ENCODE assay signal across 17 cellular contexts in genomic region chr11:95544095-95544795, GRCh38.
DNase-seq lines count a peak whose midpoint lies in the region; ATAC-seq and TF ChIP-seq lines count a peak whose summit lies in the region.
"Had no signal": no experiment of that assay in that cellular context is flagged by ENCODE, and none has a peak within 500 bp of the region (broad histone marks: within the 10 kb centered on the region; RNA-seq: fewer than 3 reads in every experiment).

No MANE protein-coding gene starts in this region.

- H3K4me3 Mint-ChIP-seq in CD4-positive, CD25-positive, alpha-beta regulatory T cell = no peak overlapping the region
- H3K4me3 Mint-ChIP-seq: T-helper 1 cell treated with Interleukin-12 subunit alpha and Interleukin-12 subunit beta and Interleukin-4 antibody, amounts not matched to agents 30 μg/mL and 1 μg/mL, for 36 hours had no signal

- H4K20me1 ChIP-seq in mammary epithelial cell (ENCODE audit: insufficient read depth, low read length) = no peaks in the 10 kb centered on the region

- CTCF ChIA-PET in mammary epithelial cell (lab: Charles Lee; ENCODE audit: low non-redundant PET) = interaction anchor here (0.6 kb wide), 1 partner anchor 316 kb away, joined by 4 read pairs; no protein-coding TSS in a partner anchor

- no peak overlapping the region for H3K4me3 ChIP-seq in CD4-positive, CD25-positive, alpha-beta regulatory T cell (ENCODE audit: low read depth, low read length)
- no peak overlapping the region for H3K4me3 ChIP-seq in mammary epithelial cell (replicated peaks in 1 of 3; ENCODE audit: insufficient read depth in 1 of 3, low read depth in 2 of 3, low read length in 3 of 3)
- H3K4me3 ChIP-seq: tibial nerve had no signal

- H3K79me2 ChIP-seq in mammary epithelial cell (ENCODE audit: insufficient read depth, low read length) = no peaks in the 10 kb centered on the region

- no peak overlapping the region for H2AFZ ChIP-seq in mammary epithelial cell (ENCODE audit: low read depth, low read length)

- peak; percentile 37 to 65 for ATAC-seq in CD4-positive, CD25-positive, alpha-beta regulatory T cell (ENCODE audit: low read depth in 2 of 2)
- no peak for ATAC-seq in HG03045 (IDR thresholded peaks at IDR 0.05; ENCODE audit: unreplicated experiment)
- ATAC-seq: left ventricle myocardium superior had no signal

- intact Hi-C loops in mammary epithelial cell (cut with micrococcal nuclease) = no loop called here

- no peak for TF ChIP-seq CTCF in mammary epithelial cell (conservative IDR thresholded peaks at IDR 0.05 in 1 of 2, IDR thresholded peaks at IDR 0.05 in 1 of 2; ENCODE audit: extremely low read depth in 1 of 2, insufficient read depth in 1 of 2, low read depth in 1 of 2, low read length in 2 of 2)

- WGBS in mammary epithelial cell (ENCODE audit: low coverage, missing lambda C conversion rate) = 100% methylated on average over 3 of the region's 3 CpGs

- H3K36me3 ChIP-seq in CD4-positive, CD25-positive, alpha-beta regulatory T cell (ENCODE audit: control insufficient read depth, insufficient read depth, low read length) = no peaks in the 10 kb centered on the region
- H3K36me3 ChIP-seq in mammary epithelial cell (ENCODE audit: insufficient read depth, low read length) = no peaks in the 10 kb centered on the region
- H3K36me3 ChIP-seq: tibial nerve had no signal

- no peak overlapping the region for H3K4me2 ChIP-seq in mammary epithelial cell (ENCODE audit: insufficient read depth, low read depth, low read length)

- peaks cover 0 to 3% (median 0%) of the 10 kb centered on the region in 7 donors for H3K9me3 Mint-ChIP-seq in CD4-positive, CD25-positive, alpha-beta regulatory T cell

- H3K27me3 Mint-ChIP-seq in CD4-positive, CD25-positive, alpha-beta regulatory T cell = no peaks in the 10 kb centered on the region

- no peaks in the 10 kb centered on the region for H3K4me1 ChIP-seq in CD4-positive, CD25-positive, alpha-beta regulatory T cell (ENCODE audit: control insufficient read depth, insufficient read depth, low read length, poor library complexity, severe bottlenecking)
- peaks cover 11% of the 10 kb centered on the region for H3K4me1 ChIP-seq in mammary epithelial cell (ENCODE audit: insufficient read depth, low read length)

- no peak overlapping the region for H3K27ac Mint-ChIP-seq in CD4-positive, CD25-positive, alpha-beta regulatory T cell
- H3K27ac Mint-ChIP-seq: T-helper 1 cell treated with Interleukin-12 subunit alpha and Interleukin-12 subunit beta and Interleukin-4 antibody, amounts not matched to agents 30 μg/mL and 1 μg/mL, for 36 hours had no signal

- dilution Hi-C loops in mammary epithelial cell (cut with HindIII; ENCODE audit: low sequenced_read_pairs) = no loop called here

- H3K9me3 ChIP-seq in CD4-positive, CD25-positive, alpha-beta regulatory T cell (ENCODE audit: control insufficient read depth in 2 of 2, low read length in 2 of 2) = no peaks in the 10 kb centered on the region
- H3K9me3 ChIP-seq in mammary epithelial cell (replicated peaks; ENCODE audit: insufficient read depth, low read length) = no peaks in the 10 kb centered on the region
- H3K9me3 ChIP-seq: tibial nerve had no signal

- no peak overlapping the region for H3K27ac ChIP-seq in CD4-positive, CD25-positive, alpha-beta regulatory T cell (ENCODE audit: insufficient read depth, low read length, poor library complexity, severe bottlenecking)
- no peak overlapping the region for H3K27ac ChIP-seq in mammary epithelial cell (ENCODE audit: insufficient read depth, low read depth, low read length)
- H3K27ac ChIP-seq: tibial nerve had no signal

- DNase-seq in CD4-positive, CD25-positive, alpha-beta regulatory T cell = no peak
- DNase-seq in HT1080 (ENCODE audit: low read depth) = peak; percentile 40
- DNase-seq in mammary epithelial cell = peak; percentile 70
- DNase-seq in iris pigment epithelial cell (ENCODE audit: low read depth) = peak; percentile 45
- DNase-seq in NCI-H146 (lab: John Stamatoyannopoulos, UW) = no peak
- DNase-seq in NCI-H345 (lab: John Stamatoyannopoulos, UW) = no peak
- DNase-seq: activated CD4-positive, CD25-positive, alpha-beta regulatory T cell; activated naive CD4-positive, alpha-beta T cell treated with Interleukin-2 at 50 U/mL for 16 hours; C1 segment of cervical spinal cord; KBM-7; left ventricle myocardium superior; NCI-H1048; NCI-H2171 treated with DMSO at 0.1 percent for 48 hours; Right ventricle myocardium superior had no signal

- peaks cover 6 to 34% (median 13%) of the 10 kb centered on the region in 4 donors for H3K4me1 Mint-ChIP-seq in CD4-positive, CD25-positive, alpha-beta regulatory T cell

- BruUV-seq in mammary epithelial cell (replicated peaks; lab: Mats Ljungman, UMichigan) = no TSS peak

- in situ Hi-C loops in mammary epithelial cell (cut with MboI; ENCODE audit: low sequenced_read_pairs in 2 of 2) = no loop called here

- H3K36me3 Mint-ChIP-seq in CD4-positive, CD25-positive, alpha-beta regulatory T cell = peaks cover 10% of the 10 kb centered on the region

- no peak overlapping the region for H3K9ac ChIP-seq in mammary epithelial cell (ENCODE audit: insufficient read depth, low read length)

- H3K27me3 ChIP-seq in CD4-positive, CD25-positive, alpha-beta regulatory T cell (ENCODE audit: control insufficient read depth, insufficient read depth, low read length) = no peaks in the 10 kb centered on the region
- no peaks in the 10 kb centered on the region for H3K27me3 ChIP-seq in mammary epithelial cell (ENCODE audit: insufficient read depth, low read length)
- H3K27me3 ChIP-seq: tibial nerve had no signal

Comparison
In these comparisons a context has a peak if more than half of its experiments do, and no peak if none do; other contexts are left out.
1. DNase-seq: peak in HT1080 (single experiment), mammary epithelial cell (single experiment) and iris pigment epithelial cell (single experiment); none in CD4-positive, CD25-positive, alpha-beta regulatory T cell (0 of 3), NCI-H146 (single experiment) and NCI-H345 (single experiment).